Comparison of ENCODE assay signal across 1 cellular context in genomic region chr17:36936455-36936934, GRCh38.
TF ChIP-seq lines count a peak whose summit lies in the region.

No MANE protein-coding gene starts in this region.

TF ChIP-seq in HEK293, 187 proteins besides CTCF, POLR2A, EP300 and RAD21 (continued from another document and continues in another):
- TF ChIP-seq KLF17 (tag by site-specific recombination; IDR thresholded peaks at IDR 0.05) (peak; percentile 54; the same call in 1 of the 2 replicates), WT1 (tag by site-specific recombination; IDR thresholded peaks at IDR 0.05) (no peak; the same call in 1 of the 2 replicates), ZNF311 (tag by site-specific recombination; IDR thresholded peaks at IDR 0.05; ENCODE audit: borderline replicate concordance) (no peak), ZNF621 (tag by site-specific recombination; IDR thresholded peaks at IDR 0.05) (no peak), ZNF785 (tag by site-specific recombination; IDR thresholded peaks at IDR 0.05) (no peak), BCL6B (tag by site-specific recombination; IDR thresholded peaks at IDR 0.05) (no peak), ZNF626 (tag by site-specific recombination; IDR thresholded peaks at IDR 0.05) (no peak), ZNF549 (tag by site-specific recombination; IDR thresholded peaks at IDR 0.05) (no peak), SETDB1 (IDR thresholded peaks at IDR 0.05; ENCODE audit: insufficient read length, low read length) (no peak), HOXC10 (CRISPR knock-in tag; IDR thresholded peaks at IDR 0.05) (no peak), IKZF3 (tag by site-specific recombination; IDR thresholded peaks at IDR 0.05) (no peak), ZNF391 (tag by site-specific recombination; IDR thresholded peaks at IDR 0.05; ENCODE audit: borderline replicate concordance, low read depth) (no peak), ZNF48 (tag by site-specific recombination; IDR thresholded peaks at IDR 0.05) (no peak), ZFHX2 (tag by site-specific recombination; conservative IDR thresholded peaks at IDR 0.05) (no peak; the same call in 1 of the 2 replicates), ZNF473 (tag by site-specific recombination; IDR thresholded peaks at IDR 0.05) (no peak), KLF7 (tag by site-specific recombination; IDR thresholded peaks at IDR 0.05; ENCODE audit: borderline replicate concordance) (no peak), ZNF2 (tag by site-specific recombination; IDR thresholded peaks at IDR 0.05) (no peak), SP3 (tag by site-specific recombination; IDR thresholded peaks at IDR 0.05) (0 out of 2 replicates have a peak, but pooled peaks have one; percentile 6), GLIS2 (tag by site-specific recombination; IDR thresholded peaks at IDR 0.05) (0 out of 2 replicates have a peak, but pooled peaks have one; percentile 3), ZNF140 (tag by site-specific recombination; IDR thresholded peaks at IDR 0.05) (no peak), SP2 (tag by site-specific recombination; IDR thresholded peaks at IDR 0.05) (peak; percentile 80), ZNF398 (tag by site-specific recombination; IDR thresholded peaks at IDR 0.05) (peak; percentile 25; the same call in 1 of the 2 replicates), ZNF585B (tag by site-specific recombination; IDR thresholded peaks at IDR 0.05) (no peak), ZSCAN23 (tag by site-specific recombination; IDR thresholded peaks at IDR 0.05) (no peak), OSR2 (tag by site-specific recombination; IDR thresholded peaks at IDR 0.05) (no peak), ZNF292 (tag by site-specific recombination; IDR thresholded peaks at IDR 0.05; ENCODE audit: borderline replicate concordance, low read depth) (no peak), ZNF501 (tag by site-specific recombination; IDR thresholded peaks at IDR 0.05) (no peak; the same call in 1 of the 2 replicates), ZNF121 (tag by site-specific recombination; IDR thresholded peaks at IDR 0.05) (no peak), ZSCAN16 (tag by site-specific recombination; IDR thresholded peaks at IDR 0.05) (peak; percentile 34; the same call in 1 of the 2 replicates), ZNF830 (tag by site-specific recombination; IDR thresholded peaks at IDR 0.05; ENCODE audit: low read depth) (no peak), ZNF184 (tag by site-specific recombination; IDR thresholded peaks at IDR 0.05) (no peak), PRDM6 (tag by site-specific recombination; IDR thresholded peaks at IDR 0.05) (no peak), ZBTB8A (tag by site-specific recombination; IDR thresholded peaks at IDR 0.05) (0 out of 2 replicates have a peak, but pooled peaks have one; percentile 18), ZNF416 (tag by site-specific recombination; IDR thresholded peaks at IDR 0.05) (no peak), ZNF274 (IDR thresholded peaks at IDR 0.05; ENCODE audit: low read length) (no peak), ZNF274 (tag by site-specific recombination; IDR thresholded peaks at IDR 0.05; ENCODE audit: borderline replicate concordance) (no peak), ZIC2 (tag by site-specific recombination; IDR thresholded peaks at IDR 0.05) (no peak), ZNF629 (tag by site-specific recombination; IDR thresholded peaks at IDR 0.05) (peak; percentile 57; the same call in 1 of the 2 replicates), ZNF600 (tag by site-specific recombination; IDR thresholded peaks at IDR 0.05) (peak; percentile 14), ZNF18 (tag by site-specific recombination; IDR thresholded peaks at IDR 0.05) (no peak), ZNF677 (tag by site-specific recombination; IDR thresholded peaks at IDR 0.05) (no peak), ZNF112 (tag by site-specific recombination; IDR thresholded peaks at IDR 0.05) (no peak), ZNF670 (tag by site-specific recombination; IDR thresholded peaks at IDR 0.05; ENCODE audit: low read depth) (no peak), BCL11A (tag by site-specific recombination; IDR thresholded peaks at IDR 0.05; ENCODE audit: low read depth) (no peak), ZNF324 (tag by site-specific recombination; IDR thresholded peaks at IDR 0.05) (no peak), ZNF148 (tag by site-specific recombination; IDR thresholded peaks at IDR 0.05; ENCODE audit: borderline replicate concordance) (no peak), ZXDB (tag by site-specific recombination; IDR thresholded peaks at IDR 0.05) (no peak), GFI1B (tag by site-specific recombination; IDR thresholded peaks at IDR 0.05) (no peak), ZNF146 (tag by site-specific recombination; IDR thresholded peaks at IDR 0.05) (no peak), ZNF280C (tag by site-specific recombination; IDR thresholded peaks at IDR 0.05) (no peak), PATZ1 (tag by site-specific recombination; IDR thresholded peaks at IDR 0.05) (peak; percentile 37), ZNF692 (tag by site-specific recombination; IDR thresholded peaks at IDR 0.05) (0 out of 2 replicates have a peak, but pooled peaks have one; percentile 37), KLF16 (tag by site-specific recombination; IDR thresholded peaks at IDR 0.05) (no peak), ZNF548 (tag by site-specific recombination; IDR thresholded peaks at IDR 0.05) (no peak), ZFP69B (tag by site-specific recombination; IDR thresholded peaks at IDR 0.05) (0 out of 2 replicates have a peak, but pooled peaks have one; percentile 11), KLF1 (tag by site-specific recombination; IDR thresholded peaks at IDR 0.05) (no peak), ZNF529 (tag by site-specific recombination; IDR thresholded peaks at IDR 0.05; ENCODE audit: insufficient replicate concordance) (no peak), ZNF302 (tag by site-specific recombination; IDR thresholded peaks at IDR 0.05; ENCODE audit: low read depth) (no peak), ZNF514 (tag by site-specific recombination; IDR thresholded peaks at IDR 0.05) (no peak)
